ENCODE assay signal across 16 cellular contexts in the genomic region with DNA sequence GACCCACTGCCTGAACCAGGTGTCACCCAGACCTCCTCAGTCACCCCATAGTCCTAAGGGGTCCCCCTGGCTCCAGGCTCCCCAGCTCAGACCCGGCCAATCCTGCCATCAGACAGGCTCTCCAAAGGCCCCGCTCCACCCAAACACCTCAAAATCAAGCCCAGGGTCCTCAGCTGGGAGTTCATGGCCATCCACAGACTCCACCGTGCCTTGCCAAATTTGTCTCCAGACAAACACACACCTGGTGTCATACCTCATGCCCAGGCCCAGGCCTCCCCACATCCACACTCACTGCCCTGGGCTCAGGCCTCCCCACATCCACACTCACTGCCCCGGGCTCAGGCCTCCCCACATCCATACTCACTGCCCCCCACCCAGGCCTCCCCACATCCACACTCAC.
"Had no signal": no experiment of that assay in that cellular context is flagged by ENCODE, and none has a peak within 500 bp of the region (broad histone marks: within the 10 kb centered on the region; RNA-seq: fewer than 3 reads in every experiment).

No MANE protein-coding gene starts in this region.

- H3K4me3 ChIP-seq: ascending aorta, breast epithelium, esophagus muscularis mucosa, gastroesophageal sphincter, heart right ventricle, upper lobe of left lung had no signal

- H3K9me3 ChIP-seq: ascending aorta, breast epithelium, esophagus muscularis mucosa, gastroesophageal sphincter, heart right ventricle, upper lobe of left lung had no signal

- H3K4me1 ChIP-seq: ascending aorta, breast epithelium had no signal

- H3K27me3 ChIP-seq: ascending aorta, breast epithelium, upper lobe of left lung had no signal

- DNase-seq: activated CD4-positive, alpha-beta T cell treated with anti-CD3 and anti-CD28 coated beads for 36 hours; activated CD4-positive, alpha-beta T cell treated with anti-CD3 and anti-CD28 coated beads, Interleukin-2, amount 50 U/mL, for 48 hours; activated gamma-delta T cell; cerebellar nuclear complex; cortex of kidney; effector CD4-positive, alpha-beta T cell; heart right ventricle; kidney glomerular epithelial cell; left ventricle myocardium superior; mesendoderm; stimulated activated CD4-positive, alpha-beta T cell treated with anti-CD3 and anti-CD28 coated beads, Interleukin-2, amount 100 ng/mL, for 48 hours; upper lobe of left lung had no signal

- ATAC-seq: activated CD4-positive, alpha-beta T cell treated with anti-CD3 and anti-CD28 coated beads for 36 hours; gastroesophageal sphincter; heart right ventricle; left ventricle myocardium superior had no signal

- H3K27ac ChIP-seq: ascending aorta, esophagus muscularis mucosa, gastroesophageal sphincter, heart right ventricle had no signal

- H3K36me3 ChIP-seq: ascending aorta, breast epithelium, esophagus muscularis mucosa, gastroesophageal sphincter, heart right ventricle, upper lobe of left lung had no signal
